In the genomic region with DNA sequence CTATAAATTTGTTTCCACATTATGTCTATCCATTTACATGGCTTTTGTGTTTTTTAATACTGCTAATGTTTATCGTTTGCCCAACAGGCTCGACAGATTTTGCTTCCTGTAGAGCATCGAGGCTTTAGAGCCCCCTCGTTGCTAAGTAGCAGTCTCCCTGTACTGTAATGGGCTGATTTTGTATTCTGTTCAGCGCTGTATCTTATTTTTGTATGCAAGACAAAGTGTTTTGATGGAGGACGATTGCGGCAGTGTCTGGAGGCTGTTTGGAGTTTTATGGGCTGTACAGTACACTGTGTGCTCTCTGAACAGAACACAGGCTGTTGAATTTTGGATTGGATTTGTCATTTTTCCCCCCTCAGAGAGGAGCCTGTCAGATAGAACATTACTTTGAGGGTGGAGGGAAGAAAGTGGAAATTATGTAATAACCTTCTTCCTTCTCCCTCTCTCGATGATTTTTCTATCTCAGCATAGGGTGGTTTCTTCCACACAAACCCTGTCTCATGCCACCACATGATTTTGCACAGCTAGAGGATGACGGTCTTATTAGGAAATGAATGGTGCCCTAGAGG, we compare ENCODE assay signal across 9 cellular contexts.
DNase-seq lines count a peak whose midpoint lies in the region; ATAC-seq, FAIRE-seq and TF ChIP-seq lines count a peak whose summit lies in the region.
"Had no signal": no experiment of that assay in that cellular context is flagged by ENCODE, and none has a peak within 500 bp of the region (broad histone marks: within the 10 kb centered on the region; RNA-seq: fewer than 3 reads in every experiment).

No MANE protein-coding gene starts in this region.

- H3K9me3 Mint-ChIP-seq in MCF 10A (ENCODE audit: unreplicated experiment): no peaks in the 10 kb centered on the region
- H3K9me3 Mint-ChIP-seq: activated naive CD4-positive, alpha-beta T cell treated with anti-CD3 and anti-CD28 coated beads for 36 hours had no signal

- TF ChIP-seq CTCF in MCF 10A (IDR thresholded peaks at IDR 0.05; ENCODE audit: unreplicated experiment) (no peak), left lung (IDR thresholded peaks at IDR 0.05) (no peak)

- ATAC-seq in left lung: no peak
- no peak for ATAC-seq in HG02759 (IDR thresholded peaks at IDR 0.05; ENCODE audit: unreplicated experiment)
- no peak for ATAC-seq in HG03135 (IDR thresholded peaks at IDR 0.05; ENCODE audit: unreplicated experiment)
- ATAC-seq in GM19351 (IDR thresholded peaks at IDR 0.05; ENCODE audit: unreplicated experiment): no peak

- H3K4me1 Mint-ChIP-seq in MCF 10A (ENCODE audit: insufficient read depth, unreplicated experiment): peaks cover 94% of the 10 kb centered on the region

- CTCF ChIA-PET in MCF 10A (lab: Yijun Ruan, JAX): interaction anchor here (0.5 kb wide), 1 partner anchor 124 kb away, joined by 3 read pairs; no protein-coding TSS in a partner anchor

- no peak overlapping the region for H3K4me3 ChIP-seq in left lung
- no peak overlapping the region for H3K4me3 ChIP-seq in small intestine (ENCODE audit: low read depth in 1 of 2, low read length in 2 of 2)

- H3K27me3 Mint-ChIP-seq in MCF 10A (ENCODE audit: insufficient read depth, unreplicated experiment): no peaks in the 10 kb centered on the region

- POLR2A ChIA-PET in MCF 10A (lab: Yijun Ruan, JAX): interaction anchor here (1.0 to 33.6 kb wide), 15 partner anchors 1 to 135 kb away, joined by 3 to 1399 read pairs (median 22); a partner anchor contains a TSS

- H3K4me1 ChIP-seq in left lung: peaks cover 89 to 99% of the 10 kb centered on the region in 2 donors
- H3K4me1 ChIP-seq in small intestine (ENCODE audit: control insufficient read depth in 2 of 2, insufficient read depth in 1 of 2, low read depth in 1 of 2, low read length in 1 of 2): peaks cover 61 to 69% of the 10 kb centered on the region in 2 donors

- 50 to 73% (median 73%) methylated on average over 9 of the region's 9 CpGs for WGBS in small intestine, 3 donors

- H3K27ac Mint-ChIP-seq in MCF 10A (ENCODE audit: low read depth, unreplicated experiment): peak overlapping the region; percentile 99
- H3K27ac Mint-ChIP-seq: activated naive CD4-positive, alpha-beta T cell treated with anti-CD3 and anti-CD28 coated beads for 36 hours had no signal

- H3K9me3 ChIP-seq in left lung: no peaks in the 10 kb centered on the region
- no peaks in the 10 kb centered on the region for H3K9me3 ChIP-seq in small intestine (ENCODE audit: control insufficient read depth, low read depth)

- DNase-seq in LHCN-M2 (ENCODE audit: low read depth) (peak; percentile 72), MCF 10A (ENCODE audit: unreplicated experiment) (peak; percentile 36), left lung (no peak), small intestine (no peak)
- no peak for DNase-seq in stimulated activated naive CD4-positive, alpha-beta T cell (lab: John Stamatoyannopoulos, UW)
- DNase-seq: activated naive CD4-positive, alpha-beta T cell treated with anti-CD3 and anti-CD28 coated beads for 36 hours had no signal

- FAIRE-seq in small intestine (lab: Jason Lieb, UNC): no peak

- peak overlapping the region; percentile 75 to 84 for H3K27ac ChIP-seq in left lung
- peak overlapping the region; percentile 86 to 99 for H3K27ac ChIP-seq in small intestine (ENCODE audit: low read depth in 1 of 2, low read length in 1 of 2)

- H3K36me3 ChIP-seq in left lung: peaks cover 0 to 2% of the 10 kb centered on the region in 2 donors
- H3K36me3 ChIP-seq in small intestine (ENCODE audit: control insufficient read depth in 2 of 2, insufficient read depth in 2 of 2, low read length in 2 of 2): peaks cover 0 to 2% of the 10 kb centered on the region in 2 donors

- H3K36me3 Mint-ChIP-seq in MCF 10A (ENCODE audit: insufficient read depth, unreplicated experiment): peaks cover 100% of the 10 kb centered on the region

- no TSS peak for BruUV-seq in MCF 10A (replicated peaks; lab: Mats Ljungman, UMichigan)

- intact Hi-C loops in MCF 10A (cut with micrococcal nuclease): loop anchor here (1.0 to 5.0 kb wide), 2 partner anchors 33 to 82 kb away; no protein-coding TSS in a partner anchor
- intact Hi-C loops in left lung (cut with DNase I): loop anchor here in 1 of 2 donors (10.0 kb wide), 1 partner anchor 99 kb away; no protein-coding TSS in a partner anchor

- no peaks in the 10 kb centered on the region for H3K27me3 ChIP-seq in left lung
- H3K27me3 ChIP-seq in small intestine (ENCODE audit: control insufficient read depth in 2 of 2, insufficient read depth in 2 of 2, low read length in 2 of 2): no peaks in the 10 kb centered on the region

- H3K4me3 Mint-ChIP-seq in MCF 10A (ENCODE audit: unreplicated experiment): peak overlapping the region; percentile 45
- H3K4me3 Mint-ChIP-seq: activated naive CD4-positive, alpha-beta T cell treated with anti-CD3 and anti-CD28 coated beads for 36 hours had no signal

Comparison
In these comparisons a context has a peak if more than half of its experiments do, and no peak if none do; other contexts are left out.
1. DNase-seq: peak in LHCN-M2 (single experiment) and MCF 10A (single experiment); none in left lung (0 of 2), small intestine (single experiment) and stimulated activated naive CD4-positive, alpha-beta T cell (0 of 6).